9 cellular contexts compared by ENCODE assay signal in the genomic region with DNA sequence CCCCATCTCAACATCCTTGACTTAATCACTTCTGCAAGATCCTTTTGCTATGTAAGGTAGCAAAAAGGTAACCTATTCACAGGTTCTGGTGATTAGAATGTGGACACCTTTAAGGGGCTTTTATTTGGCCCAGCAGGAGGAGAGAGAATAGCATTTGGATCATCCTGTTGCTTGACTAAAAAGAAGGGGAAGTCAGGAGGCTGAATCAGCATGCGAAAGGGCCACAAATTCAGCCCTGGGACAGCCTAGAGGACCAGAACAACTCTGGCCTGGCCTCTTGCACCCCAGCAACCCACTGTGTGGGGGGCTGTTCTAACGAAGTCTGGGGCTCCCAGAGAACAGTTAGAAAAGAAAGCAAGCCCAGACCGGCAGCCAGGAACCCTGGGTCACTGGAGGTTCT. TPM values are rescaled to one million over a fixed set of nuclear protein-coding genes. Genes with fewer than 3 reads are reported as not detected.
DNase-seq lines count a peak whose midpoint lies in the region; ATAC-seq and TF ChIP-seq lines count a peak whose summit lies in the region.
"Had no signal": no experiment of that assay in that cellular context is flagged by ENCODE, and none has a peak within 500 bp of the region (broad histone marks: within the 10 kb centered on the region; RNA-seq: fewer than 3 reads in every experiment).

No MANE protein-coding gene starts in this region.

- H2BK15ac ChIP-seq in H9 (ENCODE audit: low read depth, low read length) = no peak overlapping the region

- no peak overlapping the region for H3K56ac ChIP-seq in H9 (ENCODE audit: insufficient read length, low read depth, low read length)

- peaks cover 7% of the 10 kb centered on the region for H3K23me2 ChIP-seq in H9 (ENCODE audit: insufficient read length, low read depth, low read length, poor library complexity, severe bottlenecking)

- H3K79me1 ChIP-seq in H9 (ENCODE audit: insufficient read depth, low read depth, low read length, poor library complexity, severe bottlenecking) = no peaks in the 10 kb centered on the region

- H3K4me3 Mint-ChIP-seq in H9 = no peak overlapping the region

- no peak for TF ChIP-seq POLR2A in gastroesophageal sphincter (IDR thresholded peaks at IDR 0.05)

- no peak overlapping the region for H2AFZ ChIP-seq in H9 (ENCODE audit: low read length)

- H3K36me3 ChIP-seq in Panc1 (ENCODE audit: control insufficient read depth, insufficient read depth, low read length) = no peaks in the 10 kb centered on the region; the same call in 1 of the 2 replicates
- H3K36me3 ChIP-seq in gastroesophageal sphincter = no peaks in the 10 kb centered on the region

- in situ Hi-C loops in Panc1 (cut with HindIII; ENCODE audit: low pct_unique_long_range_greater_than_20kb, low sequenced_read_pairs) = no loop called here
- in situ Hi-C loops in GM13976 (cut with MboI; ENCODE audit: low sequenced_read_pairs, unreplicated experiment) = no loop called here

- H3K9ac ChIP-seq in H9 (ENCODE audit: extremely low read depth, insufficient read length, low read length) = no peak overlapping the region

- peaks cover 60 to 69% of the 10 kb centered on the region in 2 experiments for H3K4me1 Mint-ChIP-seq in H9

- peak; percentile 58 for DNase-seq in H9
- DNase-seq in Panc1 (ENCODE audit: low read depth, low spot score) = no peak
- no peak for DNase-seq in GM13976 (ENCODE audit: low spot score)
- DNase-seq in COR-L47 (lab: John Stamatoyannopoulos, UW) = no peak
- DNase-seq in occipital lobe (lab: John Stamatoyannopoulos, UW) = no peak
- no peak for DNase-seq in DMS 273 (lab: John Stamatoyannopoulos, UW; ENCODE audit: unreplicated experiment)
- DNase-seq: SW 1271 had no signal

- H3T11ph ChIP-seq in H9 (ENCODE audit: low read length) = no peak overlapping the region

- H2BK20ac ChIP-seq in H9 (ENCODE audit: low read depth, low read length, poor library complexity, severe bottlenecking) = no peak overlapping the region

- TF ChIP-seq EP300 in gastroesophageal sphincter (IDR thresholded peaks at IDR 0.05) = no peak

- H2BK12ac ChIP-seq in H9 (ENCODE audit: insufficient read length, low read depth, low read length) = no peak overlapping the region

- H3K9me3 ChIP-seq in H9 (ENCODE audit: control insufficient read depth, low read depth, low read length) (no peaks in the 10 kb centered on the region), Panc1 (ENCODE audit: control insufficient read depth, insufficient read depth, low read depth, low read length) (no peaks in the 10 kb centered on the region), gastroesophageal sphincter (no peaks in the 10 kb centered on the region)

- no peaks in the 10 kb centered on the region for H4K20me1 ChIP-seq in H9 (ENCODE audit: control insufficient read depth, insufficient read depth, insufficient read length)

- H3K27ac ChIP-seq in H9 (ENCODE audit: insufficient read length, low read depth, low read length) (peak overlapping the region; percentile 96), Panc1 (ENCODE audit: low read length) (peak overlapping the region; percentile 95), gastroesophageal sphincter (peak overlapping the region in 3 of 4 donors; percentile 71 to 81 (median 78)), skin epidermis (peak overlapping the region in 15 of 21 experiments; percentile 28 to 86 (median 67))

- H3K27me3 Mint-ChIP-seq in H9 (ENCODE audit: low read depth) = peaks cover 1% of the 10 kb centered on the region; the same call in 1 of the 2 replicates

- H3K9me3 Mint-ChIP-seq in H9 = no peaks in the 10 kb centered on the region; a peak in 1 of 5 replicates

- H4K8ac ChIP-seq in H9 (replicated peaks; ENCODE audit: insufficient read length, low read depth, low read length) = no peak overlapping the region

- H2BK5ac ChIP-seq in H9 (ENCODE audit: insufficient read length, low read length) = no peak overlapping the region

- TF ChIP-seq CTCF in H9 (conservative IDR thresholded peaks at IDR 0.05) (no peak), Panc1 (IDR thresholded peaks at IDR 0.05) (no peak), gastroesophageal sphincter (IDR thresholded peaks at IDR 0.05) (no peak), GM13976 (IDR thresholded peaks at IDR 0.05; ENCODE audit: borderline replicate concordance, control extremely low read depth, extremely low read depth, insufficient read depth, missing control alignments) (no peak)

- H3K27me3 ChIP-seq in H9 (ENCODE audit: insufficient read depth, low read length) = no peaks in the 10 kb centered on the region
- no peaks in the 10 kb centered on the region for H3K27me3 ChIP-seq in Panc1 (ENCODE audit: control insufficient read depth, insufficient read depth, low read length)
- no peaks in the 10 kb centered on the region for H3K27me3 ChIP-seq in gastroesophageal sphincter

- H3K27ac Mint-ChIP-seq in H9 = peak overlapping the region; percentile 94 to 99 (median 96)

- H3K4ac ChIP-seq in H9 (ENCODE audit: low read depth, low read length) = no peak overlapping the region

- intact Hi-C loops in Panc1 (cut with micrococcal nuclease; ENCODE audit: unreplicated experiment) = no loop called here

- CTCF ChIA-PET in Panc1 (lab: Charles Lee) = no interaction called here

- BruUV-seq in Panc1 (replicated peaks; lab: Mats Ljungman, UMichigan) = no TSS peak

- peak overlapping the region; percentile 16 for H3K18ac ChIP-seq in H9 (ENCODE audit: insufficient read length, low read depth, low read length)

- no peak overlapping the region for H3K4me2 ChIP-seq in H9 (ENCODE audit: insufficient read depth, insufficient read length, low read length)

- H3K36me3 Mint-ChIP-seq in H9 (ENCODE audit: insufficient read depth in 1 of 3, low read depth in 3 of 3) = no peaks in the 10 kb centered on the region

- WGBS in H9 (ENCODE audit: extremely low coverage, insufficient read length, low lambda C conversion rate) = no CpG with 5 or more reads among the region's 3 CpGs
- WGBS in gastroesophageal sphincter (ENCODE audit: low coverage in 1 of 2), 2 donors = no CpG with 5 or more reads among the region's 3 CpGs

- H4K91ac ChIP-seq in H9 (ENCODE audit: insufficient read length, low read depth, low read length) = no peak overlapping the region

- H3K4me1 ChIP-seq in H9 (ENCODE audit: insufficient read depth, low read length) (peaks cover 9% of the 10 kb centered on the region; the same call in 1 of the 2 replicates), Panc1 (ENCODE audit: control insufficient read depth, insufficient read depth, low read length) (peaks cover 42% of the 10 kb centered on the region), gastroesophageal sphincter (peaks cover 0 to 47% (median 22%) of the 10 kb centered on the region in 3 donors)

- H3K4me3 ChIP-seq in Panc1 (ENCODE audit: low read depth in 2 of 2, low read length in 2 of 2) (no peak overlapping the region), gastroesophageal sphincter (no peak overlapping the region), skin epidermis (no peak overlapping the region)

- no peak overlapping the region for H2AK5ac ChIP-seq in H9 (ENCODE audit: insufficient read length, low read length)

- POLR2A ChIA-PET in Panc1 (lab: Charles Lee) = no interaction called here

- no peak for ATAC-seq in Panc1
- no peak for ATAC-seq in gastroesophageal sphincter

- H3K79me2 ChIP-seq in H9 (ENCODE audit: insufficient read depth, low read length) = no peaks in the 10 kb centered on the region

- H3K14ac ChIP-seq in H9 (ENCODE audit: insufficient read depth, low read length) = peak overlapping the region; percentile 31; the same call in 1 of the 2 replicates

- H2BK120ac ChIP-seq in H9 (ENCODE audit: low read depth, low read length, poor library complexity, severe bottlenecking) = no peak overlapping the region

- H4K5ac ChIP-seq in H9 (ENCODE audit: insufficient read length, low read depth, low read length) = no peak overlapping the region

- H3K23ac ChIP-seq in H9 (ENCODE audit: insufficient read length, low read depth, low read length) = no peak overlapping the region

RNA-seq across cellular contexts. Expression of a gene that starts 3.2 kb away (rescaled TPM):
- total RNA-seq in H9 (2021) = 22.7 and 25.7 TPM in 2 replicates
- 105 TPM for total RNA-seq in Panc1 (2021; ENCODE audit: unreplicated experiment)
- polyA plus RNA-seq in Panc1 (2012; ENCODE audit: insufficient read length) = 198 TPM
- 100 to 1,000 TPM in 1 of 4 donors, 10 to 100 TPM in 2, 1 to 10 TPM in 1; 3.0 to 317 (median 12.7) TPM for total RNA-seq in gastroesophageal sphincter
- 1.9 TPM for total RNA-seq in occipital lobe

RNA-seq across cellular contexts. Expression of a gene that starts 22.2 kb away (rescaled TPM):
- 274 and 293 TPM in 2 replicates for total RNA-seq in H9 (2021)
- total RNA-seq in Panc1 (2021; ENCODE audit: unreplicated experiment) = 122 TPM
- 119 TPM for polyA plus RNA-seq in Panc1 (2012; ENCODE audit: insufficient read length)
- 10 to 100 TPM; 14.5 to 19.2 (median 15.3) TPM for total RNA-seq in gastroesophageal sphincter
- total RNA-seq in occipital lobe = 11.9 TPM
